1 cellular context compared by ENCODE assay signal in the genomic region with DNA sequence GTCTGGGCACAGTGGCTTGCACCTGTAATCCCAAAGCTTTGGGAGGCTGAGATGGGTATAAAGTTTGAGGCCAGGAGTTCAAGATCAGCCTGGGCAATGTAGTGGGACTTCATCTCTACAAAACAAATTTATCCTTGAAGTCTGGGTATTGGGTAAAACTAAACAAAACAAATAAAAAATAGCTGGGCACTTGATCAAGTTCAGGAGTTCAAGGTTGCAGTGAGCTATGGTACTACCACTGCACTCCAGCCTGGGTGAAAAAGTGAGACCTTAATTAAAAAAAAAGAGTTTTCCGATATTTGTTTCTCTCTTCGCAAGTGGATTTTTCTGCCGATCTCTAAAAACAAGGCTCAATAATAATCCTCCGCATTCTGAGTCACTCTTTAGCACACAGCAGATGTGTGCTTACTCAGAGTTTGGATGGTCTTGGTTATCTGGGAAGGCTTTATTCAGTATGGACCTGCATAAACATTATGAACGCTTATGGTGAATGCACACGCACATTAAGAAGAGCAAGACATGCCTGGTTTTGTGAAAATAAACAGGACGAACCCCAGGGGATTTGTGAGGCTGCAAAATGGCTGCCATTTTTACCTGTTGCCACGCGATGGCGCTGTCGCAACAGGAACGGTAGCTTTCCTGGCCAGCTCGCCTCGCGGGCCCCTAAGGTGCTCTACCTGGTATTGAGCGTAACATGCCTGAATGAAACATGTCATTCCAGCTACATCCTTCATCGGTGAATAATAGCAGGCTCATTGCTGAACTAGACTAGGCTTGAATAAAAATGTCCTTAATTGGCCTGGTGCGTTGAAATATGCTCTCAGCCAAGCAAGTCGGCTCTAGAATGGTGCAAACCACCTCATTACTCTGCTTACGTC.
A peak's percentile ranks its signal among the peaks of the same experiment; 100 is the strongest.
TF ChIP-seq lines count a peak whose summit lies in the region.

No MANE protein-coding gene starts in this region.

TF ChIP-seq in GM12878, 131 proteins besides CTCF, POLR2A, EP300 and RAD21:
- TF ChIP-seq, protein P1, sequence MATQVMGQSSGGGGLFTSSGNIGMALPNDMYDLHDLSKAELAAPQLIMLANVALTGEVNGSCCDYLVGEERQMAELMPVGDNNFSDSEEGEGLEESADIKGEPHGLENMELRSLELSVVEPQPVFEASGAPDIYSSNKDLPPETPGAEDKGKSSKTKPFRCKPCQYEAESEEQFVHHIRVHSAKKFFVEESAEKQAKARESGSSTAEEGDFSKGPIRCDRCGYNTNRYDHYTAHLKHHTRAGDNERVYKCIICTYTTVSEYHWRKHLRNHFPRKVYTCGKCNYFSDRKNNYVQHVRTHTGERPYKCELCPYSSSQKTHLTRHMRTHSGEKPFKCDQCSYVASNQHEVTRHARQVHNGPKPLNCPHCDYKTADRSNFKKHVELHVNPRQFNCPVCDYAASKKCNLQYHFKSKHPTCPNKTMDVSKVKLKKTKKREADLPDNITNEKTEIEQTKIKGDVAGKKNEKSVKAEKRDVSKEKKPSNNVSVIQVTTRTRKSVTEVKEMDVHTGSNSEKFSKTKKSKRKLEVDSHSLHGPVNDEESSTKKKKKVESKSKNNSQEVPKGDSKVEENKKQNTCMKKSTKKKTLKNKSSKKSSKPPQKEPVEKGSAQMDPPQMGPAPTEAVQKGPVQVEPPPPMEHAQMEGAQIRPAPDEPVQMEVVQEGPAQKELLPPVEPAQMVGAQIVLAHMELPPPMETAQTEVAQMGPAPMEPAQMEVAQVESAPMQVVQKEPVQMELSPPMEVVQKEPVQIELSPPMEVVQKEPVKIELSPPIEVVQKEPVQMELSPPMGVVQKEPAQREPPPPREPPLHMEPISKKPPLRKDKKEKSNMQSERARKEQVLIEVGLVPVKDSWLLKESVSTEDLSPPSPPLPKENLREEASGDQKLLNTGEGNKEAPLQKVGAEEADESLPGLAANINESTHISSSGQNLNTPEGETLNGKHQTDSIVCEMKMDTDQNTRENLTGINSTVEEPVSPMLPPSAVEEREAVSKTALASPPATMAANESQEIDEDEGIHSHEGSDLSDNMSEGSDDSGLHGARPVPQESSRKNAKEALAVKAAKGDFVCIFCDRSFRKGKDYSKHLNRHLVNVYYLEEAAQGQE (IDR thresholded peaks at IDR 0.05; ENCODE audit: low read depth, low read length): no peak
- TF ChIP-seq STAT1 (conservative IDR thresholded peaks at IDR 0.05) (0 out of 2 replicates have a peak, but pooled peaks have one; percentile 46), NBN (IDR thresholded peaks at IDR 0.05) (no peak), KLF5 (IDR thresholded peaks at IDR 0.05; ENCODE audit: partially characterized antibody) (no peak), WRNIP1 (IDR thresholded peaks at IDR 0.05; ENCODE audit: borderline replicate concordance, low read depth, low read length) (no peak), SMC3 (IDR thresholded peaks at IDR 0.05; ENCODE audit: borderline replicate concordance, low read length) (peak; percentile 81), YY1 (IDR thresholded peaks at IDR 0.05; ENCODE audit: low read depth, low read length) (peak; percentile 96), IRF4 (IDR thresholded peaks at IDR 0.05; ENCODE audit: low read depth, low read length) (no peak), ASH2L (IDR thresholded peaks at IDR 0.05; ENCODE audit: borderline replicate concordance, low read depth) (no peak), ATF2 (IDR thresholded peaks at IDR 0.05; ENCODE audit: low read length) (no peak), ZNF217 (IDR thresholded peaks at IDR 0.05) (no peak), GABPA (IDR thresholded peaks at IDR 0.05; ENCODE audit: low read depth) (no peak), MTA2 (IDR thresholded peaks at IDR 0.05; ENCODE audit: low read depth) (no peak), IKZF1 (conservative IDR thresholded peaks at IDR 0.05) (no peak), MAX (IDR thresholded peaks at IDR 0.05; ENCODE audit: low read depth, low read length) (no peak), SIX5 (IDR thresholded peaks at IDR 0.05; ENCODE audit: low read depth, low read length, severe bottlenecking) (no peak), CEBPB (IDR thresholded peaks at IDR 0.05; ENCODE audit: borderline replicate concordance in 1 of 2, low read depth in 2 of 2, low read length in 2 of 2) (no peak), DPF2 (IDR thresholded peaks at IDR 0.05) (no peak), RCOR1 (conservative IDR thresholded peaks at IDR 0.05; ENCODE audit: low read depth, low read length) (no peak), STAT3 (IDR thresholded peaks at IDR 0.05; ENCODE audit: low read depth, low read length) (no peak), HDAC2 (IDR thresholded peaks at IDR 0.05) (no peak), MEF2B (IDR thresholded peaks at IDR 0.05; ENCODE audit: partially characterized antibody, poor library complexity, severe bottlenecking) (peak; percentile 93), RAD51 (IDR thresholded peaks at IDR 0.05) (no peak), SMARCA5 (IDR thresholded peaks at IDR 0.05) (0 out of 2 replicates have a peak, but pooled peaks have one; percentile 38), KAT2A (conservative IDR thresholded peaks at IDR 0.05; ENCODE audit: control insufficient read depth, low read depth, low read length) (no peak), SUPT20H (IDR thresholded peaks at IDR 0.05; ENCODE audit: borderline replicate concordance, control insufficient read depth, low read depth, low read length) (no peak), MXI1 (IDR thresholded peaks at IDR 0.05; ENCODE audit: low read depth, low read length) (no peak)
- TF ChIP-seq, protein P2, sequence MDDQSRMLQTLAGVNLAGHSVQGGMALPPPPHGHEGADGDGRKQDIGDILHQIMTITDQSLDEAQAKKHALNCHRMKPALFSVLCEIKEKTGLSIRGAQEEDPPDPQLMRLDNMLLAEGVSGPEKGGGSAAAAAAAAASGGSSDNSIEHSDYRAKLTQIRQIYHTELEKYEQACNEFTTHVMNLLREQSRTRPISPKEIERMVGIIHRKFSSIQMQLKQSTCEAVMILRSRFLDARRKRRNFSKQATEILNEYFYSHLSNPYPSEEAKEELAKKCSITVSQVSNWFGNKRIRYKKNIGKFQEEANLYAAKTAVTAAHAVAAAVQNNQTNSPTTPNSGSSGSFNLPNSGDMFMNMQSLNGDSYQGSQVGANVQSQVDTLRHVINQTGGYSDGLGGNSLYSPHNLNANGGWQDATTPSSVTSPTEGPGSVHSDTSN (IDR thresholded peaks at IDR 0.05; ENCODE audit: insufficient replicate concordance, low read depth, low read length): no peak
- TF ChIP-seq, protein P3, sequence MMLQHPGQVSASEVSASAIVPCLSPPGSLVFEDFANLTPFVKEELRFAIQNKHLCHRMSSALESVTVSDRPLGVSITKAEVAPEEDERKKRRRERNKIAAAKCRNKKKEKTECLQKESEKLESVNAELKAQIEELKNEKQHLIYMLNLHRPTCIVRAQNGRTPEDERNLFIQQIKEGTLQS (IDR thresholded peaks at IDR 0.05; ENCODE audit: borderline replicate concordance, extremely low read depth, low read depth, low read length): no peak
- TF ChIP-seq, protein P4, sequence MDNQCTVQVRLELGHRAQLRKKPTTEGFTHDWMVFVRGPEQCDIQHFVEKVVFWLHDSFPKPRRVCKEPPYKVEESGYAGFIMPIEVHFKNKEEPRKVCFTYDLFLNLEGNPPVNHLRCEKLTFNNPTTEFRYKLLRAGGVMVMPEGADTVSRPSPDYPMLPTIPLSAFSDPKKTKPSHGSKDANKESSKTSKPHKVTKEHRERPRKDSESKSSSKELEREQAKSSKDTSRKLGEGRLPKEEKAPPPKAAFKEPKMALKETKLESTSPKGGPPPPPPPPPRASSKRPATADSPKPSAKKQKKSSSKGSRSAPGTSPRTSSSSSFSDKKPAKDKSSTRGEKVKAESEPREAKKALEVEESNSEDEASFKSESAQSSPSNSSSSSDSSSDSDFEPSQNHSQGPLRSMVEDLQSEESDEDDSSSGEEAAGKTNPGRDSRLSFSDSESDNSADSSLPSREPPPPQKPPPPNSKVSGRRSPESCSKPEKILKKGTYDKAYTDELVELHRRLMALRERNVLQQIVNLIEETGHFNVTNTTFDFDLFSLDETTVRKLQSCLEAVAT (IDR thresholded peaks at IDR 0.05): no peak
- TF ChIP-seq, protein P5, sequence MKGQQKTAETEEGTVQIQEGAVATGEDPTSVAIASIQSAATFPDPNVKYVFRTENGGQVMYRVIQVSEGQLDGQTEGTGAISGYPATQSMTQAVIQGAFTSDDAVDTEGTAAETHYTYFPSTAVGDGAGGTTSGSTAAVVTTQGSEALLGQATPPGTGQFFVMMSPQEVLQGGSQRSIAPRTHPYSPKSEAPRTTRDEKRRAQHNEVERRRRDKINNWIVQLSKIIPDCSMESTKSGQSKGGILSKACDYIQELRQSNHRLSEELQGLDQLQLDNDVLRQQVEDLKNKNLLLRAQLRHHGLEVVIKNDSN (IDR thresholded peaks at IDR 0.05; ENCODE audit: borderline replicate concordance, extremely low read length, insufficient read depth, low read depth, low read length): no peak
- TF ChIP-seq, protein P6, sequence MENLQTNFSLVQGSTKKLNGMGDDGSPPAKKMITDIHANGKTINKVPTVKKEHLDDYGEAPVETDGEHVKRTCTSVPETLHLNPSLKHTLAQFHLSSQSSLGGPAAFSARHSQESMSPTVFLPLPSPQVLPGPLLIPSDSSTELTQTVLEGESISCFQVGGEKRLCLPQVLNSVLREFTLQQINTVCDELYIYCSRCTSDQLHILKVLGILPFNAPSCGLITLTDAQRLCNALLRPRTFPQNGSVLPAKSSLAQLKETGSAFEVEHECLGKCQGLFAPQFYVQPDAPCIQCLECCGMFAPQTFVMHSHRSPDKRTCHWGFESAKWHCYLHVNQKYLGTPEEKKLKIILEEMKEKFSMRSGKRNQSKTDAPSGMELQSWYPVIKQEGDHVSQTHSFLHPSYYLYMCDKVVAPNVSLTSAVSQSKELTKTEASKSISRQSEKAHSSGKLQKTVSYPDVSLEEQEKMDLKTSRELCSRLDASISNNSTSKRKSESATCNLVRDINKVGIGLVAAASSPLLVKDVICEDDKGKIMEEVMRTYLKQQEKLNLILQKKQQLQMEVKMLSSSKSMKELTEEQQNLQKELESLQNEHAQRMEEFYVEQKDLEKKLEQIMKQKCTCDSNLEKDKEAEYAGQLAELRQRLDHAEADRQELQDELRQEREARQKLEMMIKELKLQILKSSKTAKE (IDR thresholded peaks at IDR 0.05; ENCODE audit: low read depth, poor library complexity, severe bottlenecking): no peak
